8 cellular contexts compared by ENCODE assay signal in genomic region chr12:76455582-76456345, GRCh38.
DNase-seq lines count a peak whose midpoint lies in the region; ATAC-seq and TF ChIP-seq lines count a peak whose summit lies in the region.

No MANE protein-coding gene starts in this region.

- intact Hi-C loops in activated T-helper 1 cell treated with anti-CD3 and anti-CD28 coated beads, Interleukin-12 subunit alpha, Interleukin-12 subunit beta, Interleukin-2, Interleukin-4 antibody, amounts not matched to agents 30 ng/mL and 10 ng/mL and 1 ng/mL, durations not matched to agents 14 hours and 24 hours and 36 hours (cut with micrococcal nuclease), result loop anchor here (1.0 to 10.0 kb wide), 10 partner anchors 102 to 1121 kb away; partner anchors contain the start of genes BBS10, GLIPR1L1 and OSBPL8
- intact Hi-C loops in sigmoid colon (cut with DNase I), result loop anchor here (5.0 kb wide), 1 partner anchor 33 kb away; no protein-coding TSS in a partner anchor

- H3K27me3 ChIP-seq in cardiac muscle cell, result no peaks in the 10 kb centered on the region
- no peaks in the 10 kb centered on the region for H3K27me3 ChIP-seq in sigmoid colon

- DNase-seq in ELR (ENCODE audit: low read depth) (peak; percentile 96), NCI-H345 (lab: John Stamatoyannopoulos, UW) (peak; percentile 35), cardiac muscle cell (ENCODE audit: low read depth in 1 of 2, low spot score in 1 of 2) (peak; percentile 60 to 85), sigmoid colon (no peak)
- DNase-seq in activated T-helper 1 cell treated with anti-CD3 and anti-CD28 coated beads, Interleukin-12 subunit alpha, Interleukin-12 subunit beta, Interleukin-2, Interleukin-4 antibody, amounts not matched to agents 30 ng/mL and 10 ng/mL and 1 ng/mL, durations not matched to agents 14 hours and 24 hours and 36 hours (ENCODE audit: low spot score), result peak; percentile 5
- no peak for DNase-seq in activated CD8-positive, alpha-beta memory T cell treated with anti-CD3 and anti-CD28 coated beads for 24 hours

- no peak overlapping the region for H3K27ac Mint-ChIP-seq in activated T-helper 1 cell treated with anti-CD3 and anti-CD28 coated beads, Interleukin-12 subunit alpha, Interleukin-12 subunit beta, Interleukin-2, Interleukin-4 antibody, amounts not matched to agents 30 ng/mL and 10 ng/mL and 1 ng/mL, durations not matched to agents 14 hours and 24 hours and 36 hours

- H3K27ac ChIP-seq in cardiac muscle cell (no peak overlapping the region), sigmoid colon (no peak overlapping the region)

- H3K36me3 ChIP-seq in cardiac muscle cell, result no peaks in the 10 kb centered on the region
- H3K36me3 ChIP-seq in sigmoid colon, result no peaks in the 10 kb centered on the region

- H3K9me3 ChIP-seq in cardiac muscle cell (ENCODE audit: low read depth) (no peaks in the 10 kb centered on the region), sigmoid colon (no peaks in the 10 kb centered on the region)

- H3K4me1 ChIP-seq in cardiac muscle cell (ENCODE audit: low read depth), result no peaks in the 10 kb centered on the region
- peaks cover 0 to 8% (median 3%) of the 10 kb centered on the region in 4 donors for H3K4me1 ChIP-seq in sigmoid colon

- TF ChIP-seq EP300 in sigmoid colon (IDR thresholded peaks at IDR 0.05), result no peak

- H3K4me3 Mint-ChIP-seq in activated T-helper 1 cell treated with anti-CD3 and anti-CD28 coated beads, Interleukin-12 subunit alpha, Interleukin-12 subunit beta, Interleukin-2, Interleukin-4 antibody, amounts not matched to agents 30 ng/mL and 10 ng/mL and 1 ng/mL, durations not matched to agents 14 hours and 24 hours and 36 hours, result no peak overlapping the region

- ATAC-seq in GM19438 (IDR thresholded peaks at IDR 0.05; ENCODE audit: low read depth, unreplicated experiment), result peak; percentile 90
- ATAC-seq in HG03354 (IDR thresholded peaks at IDR 0.05; ENCODE audit: poor library complexity, severe bottlenecking, unreplicated experiment), result peak; percentile 95

- peaks cover 10% of the 10 kb centered on the region for H3K36me3 Mint-ChIP-seq in activated T-helper 1 cell treated with anti-CD3 and anti-CD28 coated beads, Interleukin-12 subunit alpha, Interleukin-12 subunit beta, Interleukin-2, Interleukin-4 antibody, amounts not matched to agents 30 ng/mL and 10 ng/mL and 1 ng/mL, durations not matched to agents 14 hours and 24 hours and 36 hours (ENCODE audit: low read depth)

- H3K4me3 ChIP-seq in cardiac muscle cell (no peak overlapping the region), sigmoid colon (no peak overlapping the region)

- peaks cover 15% of the 10 kb centered on the region for H3K4me1 Mint-ChIP-seq in activated T-helper 1 cell treated with anti-CD3 and anti-CD28 coated beads, Interleukin-12 subunit alpha, Interleukin-12 subunit beta, Interleukin-2, Interleukin-4 antibody, amounts not matched to agents 30 ng/mL and 10 ng/mL and 1 ng/mL, durations not matched to agents 14 hours and 24 hours and 36 hours (ENCODE audit: low read depth)

- H3K27me3 Mint-ChIP-seq in activated T-helper 1 cell treated with anti-CD3 and anti-CD28 coated beads, Interleukin-12 subunit alpha, Interleukin-12 subunit beta, Interleukin-2, Interleukin-4 antibody, amounts not matched to agents 30 ng/mL and 10 ng/mL and 1 ng/mL, durations not matched to agents 14 hours and 24 hours and 36 hours (ENCODE audit: insufficient read depth), result no peaks in the 10 kb centered on the region

- 36 to 45% methylated on average over 2 of the region's 2 CpGs for WGBS in sigmoid colon, 2 donors

- no peak for TF ChIP-seq POLR2A in sigmoid colon (IDR thresholded peaks at IDR 0.05)

- H3K9me3 Mint-ChIP-seq in activated T-helper 1 cell treated with anti-CD3 and anti-CD28 coated beads, Interleukin-12 subunit alpha, Interleukin-12 subunit beta, Interleukin-2, Interleukin-4 antibody, amounts not matched to agents 30 ng/mL and 10 ng/mL and 1 ng/mL, durations not matched to agents 14 hours and 24 hours and 36 hours, result no peaks in the 10 kb centered on the region

- peak; percentile 65 for TF ChIP-seq CTCF in cardiac muscle cell (IDR thresholded peaks at IDR 0.05; ENCODE audit: low read depth, low read length)
- peak in 3 of 4 experiments; percentile 28 to 46 (median 32) for TF ChIP-seq CTCF in sigmoid colon (IDR thresholded peaks at IDR 0.05)

Comparison
In these comparisons a context has a peak if more than half of its experiments do, and no peak if none do; other contexts are left out.
1. DNase-seq: peak in ELR (single experiment), NCI-H345 (single experiment), activated T-helper 1 cell treated with anti-CD3 and anti-CD28 coated beads, Interleukin-12 subunit alpha, Interleukin-12 subunit beta, Interleukin-2, Interleukin-4 antibody, amounts not matched to agents 30 ng/mL and 10 ng/mL and 1 ng/mL, durations not matched to agents 14 hours and 24 hours and 36 hours (single experiment) and cardiac muscle cell (2 of 2); none in sigmoid colon (single experiment) and activated CD8-positive, alpha-beta memory T cell treated with anti-CD3 and anti-CD28 coated beads for 24 hours (single experiment).